In genomic region chr19:17881701-17882100, GRCh38 we compare ENCODE assay signal across 20 cellular contexts. TPM values are rescaled to one million over a fixed set of nuclear protein-coding genes. Genes with fewer than 3 reads are reported as not detected.
DNase-seq lines count a peak whose midpoint lies in the region; ATAC-seq, FAIRE-seq and TF ChIP-seq lines count a peak whose summit lies in the region.
"Had no signal": no experiment of that assay in that cellular context is flagged by ENCODE, and none has a peak within 500 bp of the region (broad histone marks: within the 10 kb centered on the region; RNA-seq: fewer than 3 reads in every experiment).

No MANE protein-coding gene starts in this region.

- peak; percentile 15 for DNase-seq in D341Med (ENCODE audit: low spot score)
- DNase-seq in DMS 273 treated with DMSO at 0.1 percent for 48 hours (lab: John Stamatoyannopoulos, UW), result peak; percentile 34
- DNase-seq in cerebellar cortex (ENCODE audit: low spot score), result peak; percentile 79
- peak; percentile 74 for DNase-seq in osteoblast (ENCODE audit: insufficient read length, low spot score, missing footprints)
- DNase-seq in urothelium cell line (ENCODE audit: low spot score), result no peak
- DNase-seq: BE2C, DND-41, MV-4-11, NCI-H1417, NCI-H187 treated with DMSO at 0.1 percent for 48 hours, NCI-H2107, NCI-H446 treated with DMSO at 0.1 percent for 48 hours, NCI-H748 treated with DMSO at 0.1 percent for 48 hours had no signal

- no peak overlapping the region for H3K4me3 ChIP-seq in osteoblast (ENCODE audit: insufficient read depth, low read length)

- no peak for FAIRE-seq in urothelium cell line (lab: Jason Lieb, UNC)
- FAIRE-seq: GM12892 had no signal

- H3K27me3 ChIP-seq in osteoblast (ENCODE audit: insufficient read depth, low read length), result no peaks in the 10 kb centered on the region

- no peaks in the 10 kb centered on the region for H4K20me1 ChIP-seq in osteoblast (ENCODE audit: insufficient read depth, low read length)

- ATAC-seq in GM21619 (IDR thresholded peaks at IDR 0.05; ENCODE audit: unreplicated experiment) (no peak), GM18870 (IDR thresholded peaks at IDR 0.05; ENCODE audit: unreplicated experiment) (no peak)
- ATAC-seq: Panc1 had no signal

- no peaks in the 10 kb centered on the region for H3K4me1 ChIP-seq in osteoblast (ENCODE audit: insufficient read depth, low read length)
- H3K4me1 ChIP-seq: BE2C had no signal

- H3K9me3 ChIP-seq in osteoblast (ENCODE audit: low read depth, low read length), result no peaks in the 10 kb centered on the region
- H3K9me3 ChIP-seq: BE2C had no signal

- no peak overlapping the region for H3K4me2 ChIP-seq in osteoblast (ENCODE audit: insufficient read depth, low read length)

- H2AFZ ChIP-seq in osteoblast (ENCODE audit: low read length), result no peak overlapping the region

- H3K27ac ChIP-seq in osteoblast (ENCODE audit: low read depth, low read length), result no peak overlapping the region

- no peak for TF ChIP-seq CTCF in osteoblast (IDR thresholded peaks at IDR 0.05; ENCODE audit: extremely low read depth, low read depth, low read length)

- H3K79me2 ChIP-seq in osteoblast (ENCODE audit: insufficient read depth, low read length), result no peaks in the 10 kb centered on the region

- H3K36me3 ChIP-seq in osteoblast (ENCODE audit: insufficient read depth, low read length), result no peaks in the 10 kb centered on the region
- H3K36me3 ChIP-seq: BE2C had no signal

RNA-seq across cellular contexts. Expression of gene SLC5A5, which starts 10.0 kb away (rescaled TPM):
- under 0.01 TPM in 2 replicates for total RNA-seq in osteoblast
- total RNA-seq: A673, H4, M059J had no signal

RNA-seq across cellular contexts. Expression of gene RPL18A, which starts 22.0 kb away (rescaled TPM):
- total RNA-seq in osteoblast, result 786 and 869 TPM in 2 replicates

RNA-seq across cellular contexts. Expression of gene JAK3, which starts 33.9 kb away (rescaled TPM):
- total RNA-seq in osteoblast, result 1.8 and 2.4 TPM in 2 replicates

RNA-seq across cellular contexts. Expression of gene CCDC124, which starts 51.1 kb away (rescaled TPM):
- total RNA-seq in osteoblast, result 15.9 and 21.5 TPM in 2 replicates
